In genomic region chr3:149971403-149972075, GRCh38 we compare ENCODE assay signal across 1 cellular context.
TF ChIP-seq lines count a peak whose summit lies in the region.

No MANE protein-coding gene starts in this region.

TF ChIP-seq in HepG2, 621 proteins besides CTCF, POLR2A, EP300 and RAD21 (continued from another document and continues in another):
- TF ChIP-seq GFI1 (CRISPR knock-in tag; IDR thresholded peaks at IDR 0.05; ENCODE audit: borderline replicate concordance) (peak; percentile 27; the same call in 1 of the 2 replicates), ZNF335 (CRISPR knock-in tag; IDR thresholded peaks at IDR 0.05) (no peak), RXRA (CRISPR knock-in tag; IDR thresholded peaks at IDR 0.05) (no peak), ZNF460 (CRISPR knock-in tag; IDR thresholded peaks at IDR 0.05; ENCODE audit: borderline replicate concordance) (no peak), ZNF614 (CRISPR knock-in tag; IDR thresholded peaks at IDR 0.05; ENCODE audit: borderline replicate concordance) (no peak), ELF4 (CRISPR knock-in tag; IDR thresholded peaks at IDR 0.05; ENCODE audit: borderline replicate concordance) (no peak), CCDC6 (CRISPR knock-in tag; IDR thresholded peaks at IDR 0.05) (no peak), ZNF317 (CRISPR knock-in tag; IDR thresholded peaks at IDR 0.05) (0 out of 2 replicates have a peak, but pooled peaks have one; percentile 30), ZFP36 (IDR thresholded peaks at IDR 0.05; ENCODE audit: borderline replicate concordance, low read depth, low read length, partially characterized antibody) (no peak), ZNF615 (CRISPR knock-in tag; IDR thresholded peaks at IDR 0.05; ENCODE audit: borderline replicate concordance) (no peak), ZNF777 (CRISPR knock-in tag; IDR thresholded peaks at IDR 0.05) (peak; percentile 32; the same call in 1 of the 2 replicates), GATAD2A (CRISPR knock-in tag; IDR thresholded peaks at IDR 0.05) (0 out of 2 replicates have a peak, but pooled peaks have one; percentile 12), THAP11 (CRISPR knock-in tag; IDR thresholded peaks at IDR 0.05) (peak; percentile 4; the same call in 1 of the 2 replicates), FOXK2 (IDR thresholded peaks at IDR 0.05) (no peak), ZSCAN12 (CRISPR knock-in tag; IDR thresholded peaks at IDR 0.05) (no peak), ZFP37 (CRISPR knock-in tag; IDR thresholded peaks at IDR 0.05; ENCODE audit: borderline replicate concordance) (no peak), ZNF367 (CRISPR knock-in tag; IDR thresholded peaks at IDR 0.05; ENCODE audit: borderline replicate concordance) (no peak), KAT7 (CRISPR knock-in tag; IDR thresholded peaks at IDR 0.05; ENCODE audit: borderline replicate concordance) (no peak), ZNF792 (CRISPR knock-in tag; IDR thresholded peaks at IDR 0.05) (no peak), SMARCE1 (IDR thresholded peaks at IDR 0.05; ENCODE audit: borderline replicate concordance) (no peak), MEF2D (CRISPR knock-in tag; IDR thresholded peaks at IDR 0.05) (no peak), MYNN (CRISPR knock-in tag; IDR thresholded peaks at IDR 0.05; ENCODE audit: low read depth) (no peak), PTBP1 (IDR thresholded peaks at IDR 0.05; ENCODE audit: low read depth, low read length, poor library complexity, severe bottlenecking) (no peak), ZNF841 (CRISPR knock-in tag; IDR thresholded peaks at IDR 0.05; ENCODE audit: borderline replicate concordance) (no peak), ZNF180 (CRISPR knock-in tag; IDR thresholded peaks at IDR 0.05; ENCODE audit: borderline replicate concordance, low read depth) (no peak), CENPX (CRISPR knock-in tag; IDR thresholded peaks at IDR 0.05) (no peak), ZNF564 (CRISPR knock-in tag; IDR thresholded peaks at IDR 0.05) (no peak), SRSF4 (IDR thresholded peaks at IDR 0.05; ENCODE audit: low read depth, low read length, poor library complexity, severe bottlenecking) (no peak), RBAK (CRISPR knock-in tag; IDR thresholded peaks at IDR 0.05) (no peak), ZNF350 (CRISPR knock-in tag; IDR thresholded peaks at IDR 0.05; ENCODE audit: borderline replicate concordance, low read depth) (no peak), ZNF446 (CRISPR knock-in tag; IDR thresholded peaks at IDR 0.05) (no peak), RXRB (CRISPR knock-in tag; IDR thresholded peaks at IDR 0.05; ENCODE audit: borderline replicate concordance) (no peak), ZNF788 (CRISPR knock-in tag; IDR thresholded peaks at IDR 0.05; ENCODE audit: borderline replicate concordance) (0 out of 2 replicates have a peak, but pooled peaks have one; percentile 5), MAFK (conservative IDR thresholded peaks at IDR 0.05 in 1 of 2, IDR thresholded peaks at IDR 0.05 in 1 of 2; ENCODE audit: low read length in 2 of 2) (no peak)
- TF ChIP-seq, protein P1, sequence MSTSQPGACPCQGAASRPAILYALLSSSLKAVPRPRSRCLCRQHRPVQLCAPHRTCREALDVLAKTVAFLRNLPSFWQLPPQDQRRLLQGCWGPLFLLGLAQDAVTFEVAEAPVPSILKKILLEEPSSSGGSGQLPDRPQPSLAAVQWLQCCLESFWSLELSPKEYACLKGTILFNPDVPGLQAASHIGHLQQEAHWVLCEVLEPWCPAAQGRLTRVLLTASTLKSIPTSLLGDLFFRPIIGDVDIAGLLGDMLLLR (CRISPR knock-in tag; IDR thresholded peaks at IDR 0.05), result no peak
- TF ChIP-seq, protein P2, sequence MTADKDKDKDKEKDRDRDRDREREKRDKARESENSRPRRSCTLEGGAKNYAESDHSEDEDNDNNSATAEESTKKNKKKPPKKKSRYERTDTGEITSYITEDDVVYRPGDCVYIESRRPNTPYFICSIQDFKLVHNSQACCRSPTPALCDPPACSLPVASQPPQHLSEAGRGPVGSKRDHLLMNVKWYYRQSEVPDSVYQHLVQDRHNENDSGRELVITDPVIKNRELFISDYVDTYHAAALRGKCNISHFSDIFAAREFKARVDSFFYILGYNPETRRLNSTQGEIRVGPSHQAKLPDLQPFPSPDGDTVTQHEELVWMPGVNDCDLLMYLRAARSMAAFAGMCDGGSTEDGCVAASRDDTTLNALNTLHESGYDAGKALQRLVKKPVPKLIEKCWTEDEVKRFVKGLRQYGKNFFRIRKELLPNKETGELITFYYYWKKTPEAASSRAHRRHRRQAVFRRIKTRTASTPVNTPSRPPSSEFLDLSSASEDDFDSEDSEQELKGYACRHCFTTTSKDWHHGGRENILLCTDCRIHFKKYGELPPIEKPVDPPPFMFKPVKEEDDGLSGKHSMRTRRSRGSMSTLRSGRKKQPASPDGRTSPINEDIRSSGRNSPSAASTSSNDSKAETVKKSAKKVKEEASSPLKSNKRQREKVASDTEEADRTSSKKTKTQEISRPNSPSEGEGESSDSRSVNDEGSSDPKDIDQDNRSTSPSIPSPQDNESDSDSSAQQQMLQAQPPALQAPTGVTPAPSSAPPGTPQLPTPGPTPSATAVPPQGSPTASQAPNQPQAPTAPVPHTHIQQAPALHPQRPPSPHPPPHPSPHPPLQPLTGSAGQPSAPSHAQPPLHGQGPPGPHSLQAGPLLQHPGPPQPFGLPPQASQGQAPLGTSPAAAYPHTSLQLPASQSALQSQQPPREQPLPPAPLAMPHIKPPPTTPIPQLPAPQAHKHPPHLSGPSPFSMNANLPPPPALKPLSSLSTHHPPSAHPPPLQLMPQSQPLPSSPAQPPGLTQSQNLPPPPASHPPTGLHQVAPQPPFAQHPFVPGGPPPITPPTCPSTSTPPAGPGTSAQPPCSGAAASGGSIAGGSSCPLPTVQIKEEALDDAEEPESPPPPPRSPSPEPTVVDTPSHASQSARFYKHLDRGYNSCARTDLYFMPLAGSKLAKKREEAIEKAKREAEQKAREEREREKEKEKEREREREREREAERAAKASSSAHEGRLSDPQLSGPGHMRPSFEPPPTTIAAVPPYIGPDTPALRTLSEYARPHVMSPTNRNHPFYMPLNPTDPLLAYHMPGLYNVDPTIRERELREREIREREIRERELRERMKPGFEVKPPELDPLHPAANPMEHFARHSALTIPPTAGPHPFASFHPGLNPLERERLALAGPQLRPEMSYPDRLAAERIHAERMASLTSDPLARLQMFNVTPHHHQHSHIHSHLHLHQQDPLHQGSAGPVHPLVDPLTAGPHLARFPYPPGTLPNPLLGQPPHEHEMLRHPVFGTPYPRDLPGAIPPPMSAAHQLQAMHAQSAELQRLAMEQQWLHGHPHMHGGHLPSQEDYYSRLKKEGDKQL (CRISPR knock-in tag; IDR thresholded peaks at IDR 0.05; ENCODE audit: low read depth), result no peak
- TF ChIP-seq, protein P3, sequence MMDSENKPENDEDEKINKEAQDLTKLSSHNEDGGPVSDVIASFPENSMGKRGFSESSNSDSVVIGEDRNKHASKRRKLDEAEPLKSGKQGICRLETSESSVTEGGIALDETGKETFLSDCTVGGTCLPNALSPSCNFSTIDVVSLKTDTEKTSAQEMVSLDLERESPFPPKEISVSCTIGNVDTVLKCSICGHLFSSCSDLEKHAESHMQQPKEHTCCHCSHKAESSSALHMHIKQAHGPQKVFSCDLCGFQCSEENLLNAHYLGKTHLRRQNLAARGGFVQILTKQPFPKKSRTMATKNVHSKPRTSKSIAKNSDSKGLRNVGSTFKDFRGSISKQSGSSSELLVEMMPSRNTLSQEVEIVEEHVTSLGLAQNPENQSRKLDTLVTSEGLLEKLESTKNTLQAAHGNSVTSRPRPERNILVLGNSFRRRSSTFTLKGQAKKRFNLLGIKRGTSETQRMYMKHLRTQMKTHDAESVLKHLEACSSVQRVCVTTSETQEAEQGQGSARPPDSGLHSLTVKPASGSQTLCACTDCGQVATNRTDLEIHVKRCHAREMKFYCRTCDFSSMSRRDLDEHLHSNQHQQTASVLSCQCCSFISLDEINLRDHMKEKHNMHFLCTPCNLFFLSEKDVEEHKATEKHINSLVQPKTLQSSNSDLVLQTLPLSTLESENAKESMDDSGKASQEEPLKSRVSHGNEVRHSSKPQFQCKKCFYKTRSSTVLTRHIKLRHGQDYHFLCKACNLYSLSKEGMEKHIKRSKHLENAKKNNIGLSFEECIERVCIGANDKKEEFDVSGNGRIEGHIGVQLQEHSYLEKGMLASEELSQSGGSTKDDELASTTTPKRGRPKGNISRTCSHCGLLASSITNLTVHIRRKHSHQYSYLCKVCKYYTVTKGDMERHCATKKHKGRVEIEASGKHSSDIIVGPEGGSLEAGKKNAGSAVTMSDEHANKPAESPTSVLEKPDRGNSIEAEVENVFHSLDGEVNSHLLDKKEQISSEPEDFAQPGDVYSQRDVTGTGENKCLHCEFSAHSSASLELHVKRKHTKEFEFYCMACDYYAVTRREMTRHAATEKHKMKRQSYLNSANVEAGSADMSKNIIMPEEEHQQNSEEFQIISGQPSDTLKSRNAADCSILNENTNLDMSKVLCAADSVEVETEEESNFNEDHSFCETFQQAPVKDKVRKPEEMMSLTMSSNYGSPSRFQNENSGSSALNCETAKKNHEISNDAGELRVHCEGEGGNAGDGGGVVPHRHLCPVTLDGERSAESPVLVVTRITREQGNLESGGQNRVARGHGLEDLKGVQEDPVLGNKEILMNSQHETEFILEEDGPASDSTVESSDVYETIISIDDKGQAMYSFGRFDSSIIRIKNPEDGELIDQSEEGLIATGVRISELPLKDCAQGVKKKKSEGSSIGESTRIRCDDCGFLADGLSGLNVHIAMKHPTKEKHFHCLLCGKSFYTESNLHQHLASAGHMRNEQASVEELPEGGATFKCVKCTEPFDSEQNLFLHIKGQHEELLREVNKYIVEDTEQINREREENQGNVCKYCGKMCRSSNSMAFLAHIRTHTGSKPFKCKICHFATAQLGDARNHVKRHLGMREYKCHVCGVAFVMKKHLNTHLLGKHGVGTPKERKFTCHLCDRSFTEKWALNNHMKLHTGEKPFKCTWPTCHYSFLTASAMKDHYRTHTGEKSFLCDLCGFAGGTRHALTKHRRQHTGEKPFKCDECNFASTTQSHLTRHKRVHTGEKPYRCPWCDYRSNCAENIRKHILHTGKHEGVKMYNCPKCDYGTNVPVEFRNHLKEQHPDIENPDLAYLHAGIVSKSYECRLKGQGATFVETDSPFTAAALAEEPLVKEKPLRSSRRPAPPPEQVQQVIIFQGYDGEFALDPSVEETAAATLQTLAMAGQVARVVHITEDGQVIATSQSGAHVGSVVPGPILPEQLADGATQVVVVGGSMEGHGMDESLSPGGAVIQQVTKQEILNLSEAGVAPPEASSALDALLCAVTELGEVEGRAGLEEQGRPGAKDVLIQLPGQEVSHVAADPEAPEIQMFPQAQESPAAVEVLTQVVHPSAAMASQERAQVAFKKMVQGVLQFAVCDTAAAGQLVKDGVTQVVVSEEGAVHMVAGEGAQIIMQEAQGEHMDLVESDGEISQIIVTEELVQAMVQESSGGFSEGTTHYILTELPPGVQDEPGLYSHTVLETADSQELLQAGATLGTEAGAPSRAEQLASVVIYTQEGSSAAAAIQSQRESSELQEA (CRISPR knock-in tag; IDR thresholded peaks at IDR 0.05; ENCODE audit: not compliant biosample characterization), result no peak
- TF ChIP-seq, protein P4, sequence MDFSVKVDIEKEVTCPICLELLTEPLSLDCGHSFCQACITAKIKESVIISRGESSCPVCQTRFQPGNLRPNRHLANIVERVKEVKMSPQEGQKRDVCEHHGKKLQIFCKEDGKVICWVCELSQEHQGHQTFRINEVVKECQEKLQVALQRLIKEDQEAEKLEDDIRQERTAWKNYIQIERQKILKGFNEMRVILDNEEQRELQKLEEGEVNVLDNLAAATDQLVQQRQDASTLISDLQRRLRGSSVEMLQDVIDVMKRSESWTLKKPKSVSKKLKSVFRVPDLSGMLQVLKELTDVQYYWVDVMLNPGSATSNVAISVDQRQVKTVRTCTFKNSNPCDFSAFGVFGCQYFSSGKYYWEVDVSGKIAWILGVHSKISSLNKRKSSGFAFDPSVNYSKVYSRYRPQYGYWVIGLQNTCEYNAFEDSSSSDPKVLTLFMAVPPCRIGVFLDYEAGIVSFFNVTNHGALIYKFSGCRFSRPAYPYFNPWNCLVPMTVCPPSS (IDR thresholded peaks at IDR 0.05), result no peak
- TF ChIP-seq, protein P5, sequence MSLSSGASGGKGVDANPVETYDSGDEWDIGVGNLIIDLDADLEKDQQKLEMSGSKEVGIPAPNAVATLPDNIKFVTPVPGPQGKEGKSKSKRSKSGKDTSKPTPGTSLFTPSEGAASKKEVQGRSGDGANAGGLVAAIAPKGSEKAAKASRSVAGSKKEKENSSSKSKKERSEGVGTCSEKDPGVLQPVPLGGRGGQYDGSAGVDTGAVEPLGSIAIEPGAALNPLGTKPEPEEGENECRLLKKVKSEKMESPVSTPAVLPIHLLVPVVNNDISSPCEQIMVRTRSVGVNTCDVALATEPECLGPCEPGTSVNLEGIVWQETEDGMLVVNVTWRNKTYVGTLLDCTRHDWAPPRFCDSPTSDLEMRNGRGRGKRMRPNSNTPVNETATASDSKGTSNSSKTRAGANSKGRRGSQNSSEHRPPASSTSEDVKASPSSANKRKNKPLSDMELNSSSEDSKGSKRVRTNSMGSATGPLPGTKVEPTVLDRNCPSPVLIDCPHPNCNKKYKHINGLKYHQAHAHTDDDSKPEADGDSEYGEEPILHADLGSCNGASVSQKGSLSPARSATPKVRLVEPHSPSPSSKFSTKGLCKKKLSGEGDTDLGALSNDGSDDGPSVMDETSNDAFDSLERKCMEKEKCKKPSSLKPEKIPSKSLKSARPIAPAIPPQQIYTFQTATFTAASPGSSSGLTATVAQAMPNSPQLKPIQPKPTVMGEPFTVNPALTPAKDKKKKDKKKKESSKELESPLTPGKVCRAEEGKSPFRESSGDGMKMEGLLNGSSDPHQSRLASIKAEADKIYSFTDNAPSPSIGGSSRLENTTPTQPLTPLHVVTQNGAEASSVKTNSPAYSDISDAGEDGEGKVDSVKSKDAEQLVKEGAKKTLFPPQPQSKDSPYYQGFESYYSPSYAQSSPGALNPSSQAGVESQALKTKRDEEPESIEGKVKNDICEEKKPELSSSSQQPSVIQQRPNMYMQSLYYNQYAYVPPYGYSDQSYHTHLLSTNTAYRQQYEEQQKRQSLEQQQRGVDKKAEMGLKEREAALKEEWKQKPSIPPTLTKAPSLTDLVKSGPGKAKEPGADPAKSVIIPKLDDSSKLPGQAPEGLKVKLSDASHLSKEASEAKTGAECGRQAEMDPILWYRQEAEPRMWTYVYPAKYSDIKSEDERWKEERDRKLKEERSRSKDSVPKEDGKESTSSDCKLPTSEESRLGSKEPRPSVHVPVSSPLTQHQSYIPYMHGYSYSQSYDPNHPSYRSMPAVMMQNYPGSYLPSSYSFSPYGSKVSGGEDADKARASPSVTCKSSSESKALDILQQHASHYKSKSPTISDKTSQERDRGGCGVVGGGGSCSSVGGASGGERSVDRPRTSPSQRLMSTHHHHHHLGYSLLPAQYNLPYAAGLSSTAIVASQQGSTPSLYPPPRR (CRISPR knock-in tag; IDR thresholded peaks at IDR 0.05; ENCODE audit: borderline replicate concordance), result no peak
- TF ChIP-seq, protein P6, sequence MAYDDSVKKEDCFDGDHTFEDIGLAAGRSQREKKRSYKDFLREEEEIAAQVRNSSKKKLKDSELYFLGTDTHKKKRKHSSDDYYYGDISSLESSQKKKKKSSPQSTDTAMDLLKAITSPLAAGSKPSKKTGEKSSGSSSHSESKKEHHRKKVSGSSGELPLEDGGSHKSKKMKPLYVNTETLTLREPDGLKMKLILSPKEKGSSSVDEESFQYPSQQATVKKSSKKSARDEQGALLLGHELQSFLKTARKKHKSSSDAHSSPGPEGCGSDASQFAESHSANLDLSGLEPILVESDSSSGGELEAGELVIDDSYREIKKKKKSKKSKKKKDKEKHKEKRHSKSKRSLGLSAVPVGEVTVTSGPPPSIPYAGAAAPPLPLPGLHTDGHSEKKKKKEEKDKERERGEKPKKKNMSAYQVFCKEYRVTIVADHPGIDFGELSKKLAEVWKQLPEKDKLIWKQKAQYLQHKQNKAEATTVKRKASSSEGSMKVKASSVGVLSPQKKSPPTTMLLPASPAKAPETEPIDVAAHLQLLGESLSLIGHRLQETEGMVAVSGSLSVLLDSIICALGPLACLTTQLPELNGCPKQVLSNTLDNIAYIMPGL (CRISPR knock-in tag; IDR thresholded peaks at IDR 0.05; ENCODE audit: borderline replicate concordance in 1 of 2, low read depth in 1 of 2), result no peak; a peak in 1 of 4 replicates
